8 cellular contexts compared by ENCODE assay signal in the genomic region with DNA sequence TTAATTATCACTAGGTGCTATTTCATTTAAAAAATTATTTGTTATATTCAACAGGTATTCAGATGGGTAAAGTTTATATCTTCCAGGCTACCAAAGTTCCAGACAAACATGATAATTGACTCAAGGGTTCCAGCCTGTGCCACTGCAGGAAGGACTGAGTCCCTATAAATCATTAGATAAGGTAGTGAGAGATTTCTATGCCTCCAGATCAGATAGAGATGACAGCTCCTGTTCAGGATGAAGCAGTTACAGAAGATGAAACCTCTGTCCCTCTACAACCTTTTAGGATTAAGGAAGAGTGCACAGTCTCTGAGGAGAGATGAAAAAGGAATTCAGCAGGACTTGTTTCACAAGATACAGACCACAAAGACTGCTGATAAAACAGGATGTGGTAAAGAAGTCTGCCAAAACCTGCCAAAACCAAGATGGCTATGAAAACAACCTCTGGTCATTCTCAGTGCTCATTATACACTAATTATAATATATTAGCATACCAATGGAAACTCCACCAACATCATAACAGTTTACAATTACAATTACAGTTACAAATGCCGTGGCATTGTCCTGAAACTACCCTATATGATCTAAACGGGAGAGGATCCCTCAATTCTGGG.
DNase-seq lines count a peak whose midpoint lies in the region; ATAC-seq and TF ChIP-seq lines count a peak whose summit lies in the region.

No MANE protein-coding gene starts in this region.

- H3K4me1 ChIP-seq in transverse colon (peaks cover 4 to 16% (median 6%) of the 10 kb centered on the region in 4 donors), adrenal gland (replicated peaks in 1 of 2) (peaks cover 0 to 13% of the 10 kb centered on the region in 2 donors)

- H3K4me3 ChIP-seq in BJ (ENCODE audit: low read depth, low read length) = no peak overlapping the region
- H3K4me3 ChIP-seq in NB4 (ENCODE audit: low read depth, low read length) = no peak overlapping the region
- H3K4me3 ChIP-seq in epithelial cell of esophagus (ENCODE audit: low read length) = no peak overlapping the region
- H3K4me3 ChIP-seq in transverse colon = no peak overlapping the region
- H3K4me3 ChIP-seq in adrenal gland = no peak overlapping the region

- H3K27me3 ChIP-seq in BJ (ENCODE audit: control insufficient read depth, insufficient read depth, low read length) (no peaks in the 10 kb centered on the region; the same call in 1 of the 2 replicates), transverse colon (no peaks in the 10 kb centered on the region), adrenal gland (no peaks in the 10 kb centered on the region)

- DNase-seq in BJ (ENCODE audit: low read depth) (peak; percentile 55), NB4 (ENCODE audit: low read depth) (peak; percentile 85), epithelial cell of esophagus (ENCODE audit: low read depth) (peak; percentile 87), transverse colon (no peak), adrenal gland (no peak), hippocampal formation (lab: John Stamatoyannopoulos, UW) (no peak), HT-29 (ENCODE audit: low spot score) (no peak)

- no peaks in the 10 kb centered on the region for H3K36me3 ChIP-seq in BJ (ENCODE audit: control insufficient read depth, insufficient read depth, low read length)
- H3K36me3 ChIP-seq in transverse colon = no peaks in the 10 kb centered on the region
- H3K36me3 ChIP-seq in adrenal gland (replicated peaks in 1 of 2) = no peaks in the 10 kb centered on the region

- TF ChIP-seq POLR2A in NB4 (IDR thresholded peaks at IDR 0.05; ENCODE audit: extremely low read depth, insufficient read length) = no peak
- no peak for TF ChIP-seq POLR2A in transverse colon (IDR thresholded peaks at IDR 0.05)
- TF ChIP-seq POLR2A in adrenal gland (IDR thresholded peaks at IDR 0.05) = no peak

- CTCF ChIA-PET in BJ (lab: Yijun Ruan, JAX) = interaction anchor here (1.7 kb wide), 1 partner anchor 10 kb away, joined by 6 read pairs; no protein-coding TSS in a partner anchor

- POLR2A ChIA-PET in BJ (lab: Charles Lee) = no interaction called here

- in situ Hi-C loops in transverse colon (cut with MboI; ENCODE audit: low pct_ligation_motif_present in 1 of 4, low pct_unique_long_range_greater_than_20kb in 1 of 4, low sequenced_read_pairs in 3 of 4) = no loop called here

- no peak for TF ChIP-seq CTCF in BJ (IDR thresholded peaks at IDR 0.05; ENCODE audit: insufficient read depth, low read depth, low read length)
- no peak for TF ChIP-seq CTCF in NB4 (IDR thresholded peaks at IDR 0.05; ENCODE audit: low read depth, low read length)
- TF ChIP-seq CTCF in epithelial cell of esophagus (IDR thresholded peaks at IDR 0.05; ENCODE audit: insufficient read depth, low read depth, low read length, missing control alignments) = no peak
- TF ChIP-seq CTCF in transverse colon (IDR thresholded peaks at IDR 0.05) = no peak
- TF ChIP-seq CTCF in adrenal gland (IDR thresholded peaks at IDR 0.05) = no peak

- H3K9me3 ChIP-seq in transverse colon (no peaks in the 10 kb centered on the region), adrenal gland (replicated peaks in 1 of 3) (no peaks in the 10 kb centered on the region)

- ATAC-seq in GM21381 (IDR thresholded peaks at IDR 0.05; ENCODE audit: unreplicated experiment) = peak; percentile 96

- 25% methylated on average over 2 of the region's 2 CpGs; no CpG with 5 or more reads in 1 of the 2 donors for WGBS in transverse colon (ENCODE audit: low coverage in 1 of 2), 2 donors
- WGBS in adrenal gland, 4 donors = 52 to 70% (median 64%) methylated on average over 2 of the region's 2 CpGs

- TF ChIP-seq EP300 in transverse colon (IDR thresholded peaks at IDR 0.05; ENCODE audit: low read depth) = no peak

- peak overlapping the region in 3 of 4 donors; percentile 21 to 36 (median 25) for H3K27ac ChIP-seq in transverse colon
- H3K27ac ChIP-seq in adrenal gland = peak overlapping the region in 2 of 5 donors; percentile 53 to 72

- intact Hi-C loops in transverse colon (cut with DNase I; ENCODE audit: low total_unique reads) (loop anchor here (5.0 kb wide), 1 partner anchor 663 kb away; no protein-coding TSS in a partner anchor), adrenal gland (cut with DNase I) (no loop called here)

Comparison
In these comparisons a context has a peak if more than half of its experiments do, and no peak if none do; other contexts are left out.
1. DNase-seq: peak in BJ (single experiment), NB4 (single experiment) and epithelial cell of esophagus (single experiment); none in transverse colon (single experiment), adrenal gland (0 of 7), hippocampal formation (0 of 2) and HT-29 (single experiment).